ENCODE assay signal across 8 cellular contexts in the genomic region with DNA sequence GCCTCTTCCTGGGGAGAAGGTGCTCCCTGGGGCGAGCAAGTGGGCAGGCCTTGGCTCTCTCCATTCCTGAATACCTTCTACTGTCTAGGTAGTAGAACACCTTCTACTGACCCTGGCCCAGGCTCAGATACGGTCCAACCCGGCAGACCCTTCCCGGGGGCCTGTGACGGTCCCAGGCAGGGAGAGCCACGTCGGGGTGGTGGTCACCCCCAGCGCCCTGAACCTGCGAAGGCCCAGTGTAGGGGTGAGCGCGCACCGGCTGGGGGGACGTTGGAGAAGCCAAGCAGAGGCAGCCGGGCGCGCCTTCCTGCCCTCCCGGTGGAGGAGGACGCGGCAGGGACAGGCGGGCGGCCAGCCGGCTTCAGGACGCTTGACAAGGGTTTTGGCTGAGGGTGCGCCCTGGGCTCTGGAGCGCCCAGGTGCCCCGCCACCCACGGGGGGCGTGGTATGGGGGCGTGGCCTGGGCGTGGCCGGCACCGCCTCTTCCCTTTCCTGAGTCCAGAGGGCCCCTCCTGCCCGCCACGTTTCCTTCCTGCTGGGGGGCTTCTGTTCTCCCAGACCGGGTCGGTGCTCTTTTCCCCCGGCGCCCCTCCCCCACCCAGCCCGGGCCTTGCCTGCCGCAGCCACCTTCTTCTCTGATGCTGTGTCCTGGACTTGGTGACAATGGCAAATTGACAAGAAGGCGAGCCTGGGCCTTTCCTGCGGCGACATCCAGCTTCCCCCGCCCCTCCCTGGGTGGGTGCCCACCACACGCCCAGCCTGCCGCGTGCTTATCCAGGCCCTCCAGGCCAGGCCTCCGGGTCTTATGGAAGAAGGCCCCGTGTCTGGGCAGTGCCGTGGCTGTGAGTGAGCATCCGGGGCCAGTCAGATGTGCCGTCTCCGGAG. TPM values are rescaled to one million over a fixed set of nuclear protein-coding genes. Genes with fewer than 3 reads are reported as not detected.
DNase-seq lines count a peak whose midpoint lies in the region; ATAC-seq and TF ChIP-seq lines count a peak whose summit lies in the region.

No MANE protein-coding gene starts in this region.

- TF ChIP-seq POLR2A in Peyer's patch (IDR thresholded peaks at IDR 0.05), result peak; percentile 40 to 50

- H3K4me3 ChIP-seq in AG10803 (ENCODE audit: low read length) (peak overlapping the region; percentile 18), Peyer's patch (peak overlapping the region; percentile 52 to 58 (median 56))

- H3K4me3 Mint-ChIP-seq in activated naive CD4-positive, alpha-beta T cell treated with anti-CD3 and anti-CD28 coated beads, Interleukin-2, amount 10 ng/mL, durations not matched to agents 7 days and 5 days, result peak overlapping the region; percentile 80

- no peak for TF ChIP-seq CTCF in AG10803 (conservative IDR thresholded peaks at IDR 0.05; ENCODE audit: low read length)
- no peak for TF ChIP-seq CTCF in Peyer's patch (IDR thresholded peaks at IDR 0.05)

- no peak for DNase-seq in AG10803 (ENCODE audit: low read depth)
- peak; percentile 77 to 90 (median 89) for DNase-seq in Peyer's patch
- peak; percentile 82 for DNase-seq in activated naive CD4-positive, alpha-beta T cell treated with anti-CD3 and anti-CD28 coated beads, Interleukin-2, amount 10 ng/mL, durations not matched to agents 7 days and 5 days
- DNase-seq in iPS-NIHi11 (ENCODE audit: low spot score), result peak; percentile 97
- peak; percentile 67 for DNase-seq in stimulated activated CD4-positive, alpha-beta T cell treated with anti-CD3 and anti-CD28 coated beads, Interleukin-4, amount 100 ng/mL, for 24 hours
- DNase-seq in DMS114 treated with DMSO at 0.1 percent for 48 hours (lab: John Stamatoyannopoulos, UW; ENCODE audit: unreplicated experiment), result no peak
- no peak for DNase-seq in NCI-H1092 (lab: John Stamatoyannopoulos, UW)

- H3K9me3 Mint-ChIP-seq in activated naive CD4-positive, alpha-beta T cell treated with anti-CD3 and anti-CD28 coated beads, Interleukin-2, amount 10 ng/mL, durations not matched to agents 7 days and 5 days, result no peaks in the 10 kb centered on the region

- H3K9me3 ChIP-seq in Peyer's patch, result no peaks in the 10 kb centered on the region

- CTCF ChIA-PET in activated naive CD4-positive, alpha-beta T cell treated with anti-CD3 and anti-CD28 coated beads, Interleukin-2, amount 10 ng/mL, durations not matched to agents 7 days and 5 days (lab: Charles Lee), result interaction anchor here (0.9 kb wide), 1 partner anchor 39 kb away, joined by 3 read pairs; no protein-coding TSS in a partner anchor

- peak overlapping the region; percentile 55 to 79 (median 72) for H3K27ac ChIP-seq in Peyer's patch

- H3K27me3 ChIP-seq in Peyer's patch, result no peaks in the 10 kb centered on the region

- no peaks in the 10 kb centered on the region for H3K27me3 Mint-ChIP-seq in activated naive CD4-positive, alpha-beta T cell treated with anti-CD3 and anti-CD28 coated beads, Interleukin-2, amount 10 ng/mL, durations not matched to agents 7 days and 5 days

- H3K36me3 ChIP-seq in Peyer's patch, result no peaks in the 10 kb centered on the region

- peaks cover 3 to 19% (median 7%) of the 10 kb centered on the region in 4 donors for H3K4me1 ChIP-seq in Peyer's patch

- ATAC-seq in GM21717 (IDR thresholded peaks at IDR 0.05; ENCODE audit: unreplicated experiment), result peak; percentile 81

- H3K36me3 Mint-ChIP-seq in activated naive CD4-positive, alpha-beta T cell treated with anti-CD3 and anti-CD28 coated beads, Interleukin-2, amount 10 ng/mL, durations not matched to agents 7 days and 5 days, result no peaks in the 10 kb centered on the region

- peaks cover 13% of the 10 kb centered on the region for H3K4me1 Mint-ChIP-seq in activated naive CD4-positive, alpha-beta T cell treated with anti-CD3 and anti-CD28 coated beads, Interleukin-2, amount 10 ng/mL, durations not matched to agents 7 days and 5 days

- peak overlapping the region; percentile 77 for H3K27ac Mint-ChIP-seq in activated naive CD4-positive, alpha-beta T cell treated with anti-CD3 and anti-CD28 coated beads, Interleukin-2, amount 10 ng/mL, durations not matched to agents 7 days and 5 days

RNA-seq across cellular contexts. Expression of gene PPP1R13B, which starts 24.5 kb away (rescaled TPM):
- 10 to 100 TPM; 30.5 to 78.3 (median 54.0) TPM for total RNA-seq in Peyer's patch

RNA-seq across cellular contexts. Expression of gene TDRD9, which starts 56.4 kb away (rescaled TPM):
- under 1 TPM in 1 of 4 donors, not detected in 3; 0.40 TPM for total RNA-seq in Peyer's patch

Comparison
In these comparisons a context has a peak if more than half of its experiments do, and no peak if none do; other contexts are left out.
1. DNase-seq: peak in Peyer's patch (3 of 3), activated naive CD4-positive, alpha-beta T cell treated with anti-CD3 and anti-CD28 coated beads, Interleukin-2, amount 10 ng/mL, durations not matched to agents 7 days and 5 days (single experiment), iPS-NIHi11 (single experiment) and stimulated activated CD4-positive, alpha-beta T cell treated with anti-CD3 and anti-CD28 coated beads, Interleukin-4, amount 100 ng/mL, for 24 hours (single experiment); none in AG10803 (single experiment), DMS114 treated with DMSO at 0.1 percent for 48 hours (single experiment) and NCI-H1092 (single experiment).